In genomic region chr3:48397767-48398681, GRCh38 we compare ENCODE assay signal across 21 cellular contexts. TPM values are rescaled to one million over a fixed set of nuclear protein-coding genes. Genes with fewer than 3 reads are reported as not detected.
A peak's percentile ranks its signal among the peaks of the same experiment; 100 is the strongest.
DNase-seq lines count a peak whose midpoint lies in the region; ATAC-seq, FAIRE-seq and TF ChIP-seq lines count a peak whose summit lies in the region.
"Had no signal": no experiment of that assay in that cellular context is flagged by ENCODE, and none has a peak within 500 bp of the region (broad histone marks: within the 10 kb centered on the region; RNA-seq: fewer than 3 reads in every experiment).

No MANE protein-coding gene starts in this region.

- H3K14ac ChIP-seq in H1 (ENCODE audit: insufficient read length), result no peak overlapping the region

- POLR2A ChIA-PET in H1 (lab: Charles Lee; ENCODE audit: partially characterized antibody), result interaction anchor here (0.7 to 20.2 kb wide), 11 partner anchors 14 to 210 kb away, joined by 3 to 650 read pairs (median 4); partner anchors contain the start of genes PLXNB1 and ZNF589
- POLR2A ChIA-PET in naive thymus-derived CD8-positive, alpha-beta T cell (lab: Charles Lee), result interaction anchor here (0.6 to 1.5 kb wide), 2 partner anchors 151 to 211 kb away, joined by 3 read pairs; partner anchors contain the start of gene UQCRC1

- peaks cover 12% of the 10 kb centered on the region for H3F3A ChIP-seq in GM23248 (ENCODE audit: insufficient read depth)

- H3K36me3 Mint-ChIP-seq in naive thymus-derived CD8-positive, alpha-beta T cell, result no peaks in the 10 kb centered on the region
- H3K36me3 Mint-ChIP-seq: activated naive CD4-positive, alpha-beta T cell treated with anti-CD3 and anti-CD28 coated beads, Interleukin-2, amount 50 U/mL, for 72 hours; brain had no signal

- 0 out of 2 replicates have a peak overlapping the region, but pooled peaks have one; percentile 29 for H2BK15ac ChIP-seq in H1 (ENCODE audit: low read length)

- peak; percentile 1 for DNase-seq in GM19238 (ENCODE audit: insufficient read length, low spot score)
- peak in 1 of 2 experiments; percentile 44 for DNase-seq in H1 (ENCODE audit: low read depth in 1 of 2, low spot score in 2 of 2)
- DNase-seq in GM23248, result no peak
- DNase-seq in naive thymus-derived CD8-positive, alpha-beta T cell, result no peak
- DNase-seq: activated CD4-positive, alpha-beta T cell treated with anti-CD3 and anti-CD28 coated beads for 48 hours; activated T-cell treated with anti-CD3 and anti-CD28 coated beads, Interleukin-2, amount 50 U/mL, for 1 hour; EL; esophagus squamous epithelium; glutamatergic neuron; KBM-7; mesendoderm; NCI-H1092; NCI-H748 treated with DMSO at 0.1 percent for 48 hours had no signal

- H3K4ac ChIP-seq in H1 (replicated peaks; ENCODE audit: insufficient read length, low read depth, low read length), result no peak overlapping the region

- H3K4me2 ChIP-seq in H1 (ENCODE audit: insufficient read depth in 1 of 2, low read depth in 2 of 2, low read length in 2 of 2) (no peak overlapping the region), GM23248 (ENCODE audit: unreplicated experiment) (no peak overlapping the region)
- H3K4me2 ChIP-seq: neural progenitor cell had no signal

- H3K23ac ChIP-seq in H1 (ENCODE audit: insufficient read length), result no peak overlapping the region

- H3K27ac Mint-ChIP-seq in naive thymus-derived CD8-positive, alpha-beta T cell, result peak overlapping the region in 1 of 10 donors; percentile 48
- H3K27ac Mint-ChIP-seq: neural progenitor cell had no signal

- no peaks in the 10 kb centered on the region; the same call in 1 of the 2 replicates for H3K79me1 ChIP-seq in H1 (ENCODE audit: low read depth, low read length)

- H3K9me3 ChIP-seq in H1 (ENCODE audit: insufficient read depth in 2 of 2, low read depth in 1 of 2, low read length in 1 of 2) (no peaks in the 10 kb centered on the region), neutrophil (no peaks in the 10 kb centered on the region), GM23248 (ENCODE audit: low read depth) (no peaks in the 10 kb centered on the region)
- H3K9me3 ChIP-seq: esophagus squamous epithelium had no signal

- no peak overlapping the region for H2BK12ac ChIP-seq in H1 (ENCODE audit: low read depth, low read length)

- TF ChIP-seq CTCF in H1 (IDR thresholded peaks at IDR 0.05; ENCODE audit: control extremely low read depth in 1 of 3, insufficient read depth in 1 of 3, low read depth in 1 of 3, low read length in 3 of 3), result no peak
- TF ChIP-seq CTCF in neutrophil (IDR thresholded peaks at IDR 0.05), result no peak

- H4K5ac ChIP-seq in H1 (ENCODE audit: insufficient read length, low read depth, low read length), result no peak overlapping the region

- peak in 1 of 2 experiments; percentile 23; a peak in 1 of 3 replicates for TF ChIP-seq POLR2A in H1 (IDR thresholded peaks at IDR 0.05; ENCODE audit: control extremely low read depth in 1 of 2, low read depth in 2 of 2, low read length in 2 of 2)

- H3K4me3 ChIP-seq in H1 (ENCODE audit: extremely low read depth in 1 of 4, insufficient read depth in 2 of 4, low read depth in 3 of 4, low read length in 4 of 4) (no peak overlapping the region), neutrophil (ENCODE audit: low read depth in 1 of 2, low read length in 1 of 2) (no peak overlapping the region), GM23248 (no peak overlapping the region)
- H3K4me3 ChIP-seq: esophagus squamous epithelium, neural progenitor cell had no signal

- FAIRE-seq in H1 (lab: Jason Lieb, UNC), result no peak

- H3K18ac ChIP-seq in H1 (ENCODE audit: extremely low read depth, low read length), result no peak overlapping the region

- no peak for ATAC-seq in naive thymus-derived CD8-positive, alpha-beta T cell
- no peak for ATAC-seq in HG03460 (IDR thresholded peaks at IDR 0.05; ENCODE audit: unreplicated experiment)
- ATAC-seq: activated naive CD4-positive, alpha-beta T cell treated with anti-CD3 and anti-CD28 coated beads, Interleukin-2, amount 50 U/mL, for 72 hours; Panc1; sciatic nerve had no signal

- H4K91ac ChIP-seq in H1 (replicated peaks; ENCODE audit: insufficient read length, low read length), result no peak overlapping the region

- no peak overlapping the region for H2BK20ac ChIP-seq in H1 (ENCODE audit: low read length)

- no peak overlapping the region; the same call in none of the 2 replicates for H4K8ac ChIP-seq in H1 (ENCODE audit: extremely low read depth, insufficient read depth, low read length)

- TF ChIP-seq RAD21 in H1 (IDR thresholded peaks at IDR 0.05 in 1 of 2, conservative IDR thresholded peaks at IDR 0.05 in 1 of 2; ENCODE audit: low read depth in 2 of 2, low read length in 2 of 2), result no peak

- peaks cover 7 to 11% (median 8%) of the 10 kb centered on the region in 5 donors for H3K27me3 Mint-ChIP-seq in naive thymus-derived CD8-positive, alpha-beta T cell

- H3K36me3 ChIP-seq in H1 (ENCODE audit: control insufficient read depth in 2 of 4, insufficient read depth in 4 of 4, low read length in 3 of 4), result peaks cover 0 to 4% (median 0%) of the 10 kb centered on the region in 4 experiments; a peak in 2 of 8 replicates
- H3K36me3 ChIP-seq in neutrophil, result no peaks in the 10 kb centered on the region
- no peaks in the 10 kb centered on the region for H3K36me3 ChIP-seq in GM23248 (ENCODE audit: low read depth)
- H3K36me3 ChIP-seq: neural progenitor cell had no signal

- H2BK5ac ChIP-seq in H1 (ENCODE audit: low read depth, low read length), result no peak overlapping the region

- H2BK120ac ChIP-seq in H1 (replicated peaks; ENCODE audit: low read depth, low read length), result no peak overlapping the region

- no peaks in the 10 kb centered on the region for H3K4me1 Mint-ChIP-seq in naive thymus-derived CD8-positive, alpha-beta T cell
- H3K4me1 Mint-ChIP-seq: brain, neural progenitor cell had no signal

- H3K79me2 ChIP-seq in H1 (ENCODE audit: control insufficient read depth in 1 of 2, insufficient read depth in 2 of 2, low read length in 2 of 2) (no peaks in the 10 kb centered on the region), GM23248 (ENCODE audit: insufficient read depth) (no peaks in the 10 kb centered on the region)

- H3K56ac ChIP-seq in H1 (replicated peaks; ENCODE audit: insufficient read length, low read depth, low read length), result no peak overlapping the region

- in situ Hi-C loops in GM23248 (cut with MboI), result no loop called here

- H3K9me3 Mint-ChIP-seq in naive thymus-derived CD8-positive, alpha-beta T cell, result no peaks in the 10 kb centered on the region
- H3K9me3 Mint-ChIP-seq: activated naive CD4-positive, alpha-beta T cell treated with anti-CD3 and anti-CD28 coated beads, Interleukin-2, amount 50 U/mL, for 72 hours; brain; neural progenitor cell had no signal

- H3K4me3 Mint-ChIP-seq in naive thymus-derived CD8-positive, alpha-beta T cell, result no peak overlapping the region
- H3K4me3 Mint-ChIP-seq: brain, neural progenitor cell had no signal

- H2AFZ ChIP-seq in H1 (ENCODE audit: low read length), result no peak overlapping the region
- no peak overlapping the region for H2AFZ ChIP-seq in GM23248
- H2AFZ ChIP-seq: neural progenitor cell had no signal

- H3K23me2 ChIP-seq in H1 (ENCODE audit: low read depth, low read length), result peaks cover 2% of the 10 kb centered on the region; the same call in 1 of the 2 replicates

- 88% methylated on average over 7 of the region's 9 CpGs; no CpG with 5 or more reads in 1 of the 2 experiments for WGBS in H1 (ENCODE audit: extremely low coverage in 1 of 2, insufficient coverage in 1 of 2, insufficient read length in 1 of 2, insufficient replicate concordance in 2 of 2, low coverage in 1 of 2, low lambda C conversion rate in 2 of 2, missing lambda C conversion rate in 1 of 2), 2 experiments
- WGBS in GM23248 (ENCODE audit: low coverage in 1 of 2, low lambda C conversion rate in 2 of 2, missing lambda C conversion rate in 2 of 2), 2 experiments, result 63 to 70% methylated on average over 9 of the region's 9 CpGs

- H4K20me1 ChIP-seq in H1 (replicated peaks in 1 of 2; ENCODE audit: control insufficient read depth in 1 of 2, insufficient read depth in 2 of 2, low read length in 2 of 2), result peaks cover 2 to 6% of the 10 kb centered on the region in 2 experiments
- no peaks in the 10 kb centered on the region for H4K20me1 ChIP-seq in GM23248 (ENCODE audit: insufficient read depth)

- CTCF ChIA-PET in H1 (lab: Charles Lee; ENCODE audit: partially characterized antibody), result interaction anchor here (0.8 to 9.2 kb wide), 8 partner anchors 10 to 203 kb away, joined by 3 to 220 read pairs (median 36); partner anchors contain the start of gene PLXNB1

- no peaks in the 10 kb centered on the region for H3K9me2 ChIP-seq in GM23248 (ENCODE audit: insufficient read depth)

- H3K4me1 ChIP-seq in H1 (replicated peaks in 1 of 4; ENCODE audit: control insufficient read depth in 3 of 4, insufficient read depth in 4 of 4, low read length in 3 of 4) (peaks cover 0 to 7% (median 4%) of the 10 kb centered on the region in 4 experiments; a peak in 3 of 7 replicates), neutrophil (ENCODE audit: control insufficient read depth in 1 of 2, insufficient read depth in 1 of 2, low read depth in 1 of 2, low read length in 1 of 2) (peaks cover 37 to 43% of the 10 kb centered on the region in 2 experiments), GM23248 (ENCODE audit: insufficient read depth) (peaks cover 12% of the 10 kb centered on the region)
- H3K4me1 ChIP-seq: neural progenitor cell had no signal

- no peak for TF ChIP-seq EP300 in H1 (IDR thresholded peaks at IDR 0.05; ENCODE audit: borderline replicate concordance in 1 of 2, low read depth in 2 of 2, low read length in 2 of 2)

- H3K27ac ChIP-seq in H1 (ENCODE audit: low read depth, low read length) (no peak overlapping the region), neutrophil (peak overlapping the region; percentile 66), GM23248 (no peak overlapping the region)
- H3K27ac ChIP-seq: neural progenitor cell had no signal

- no peaks in the 10 kb centered on the region for H3K27me3 ChIP-seq in H1 (replicated peaks in 1 of 4; ENCODE audit: control insufficient read depth in 3 of 4, extremely low read depth in 1 of 4, insufficient read depth in 3 of 4, low read length in 3 of 4)
- no peaks in the 10 kb centered on the region for H3K27me3 ChIP-seq in neutrophil
- H3K27me3 ChIP-seq in GM23248 (replicated peaks; ENCODE audit: insufficient read depth), result peaks cover 10% of the 10 kb centered on the region
- H3K27me3 ChIP-seq: neural progenitor cell had no signal

- H2AK5ac ChIP-seq in H1 (ENCODE audit: low read depth, low read length), result 0 out of 2 replicates have a peak overlapping the region, but pooled peaks have one; percentile 53

- H3K9ac ChIP-seq in H1 (replicated peaks in 1 of 4; ENCODE audit: extremely low read depth in 1 of 4, low read depth in 3 of 4, low read length in 3 of 4), result no peak overlapping the region
- no peak overlapping the region for H3K9ac ChIP-seq in GM23248
- H3K9ac ChIP-seq: neural progenitor cell had no signal

RNA-seq across cellular contexts. Expression of gene FBXW12, which starts 26.0 kb away (rescaled TPM):
- total RNA-seq in H1 (2021; fragmentation: NEBNext Ultra II Directional; extraction: Animal tissue kit (Norgen Biotek cat#: 25700)), result 0.35 TPM in 1 of 2 replicates, not detected in the other
- 0.41 and 0.85 TPM in 2 replicates for polyA plus RNA-seq in H1 (2011; rRNA removed)
- 0.44 TPM for polyA plus RNA-seq in H1 (2011; cell fraction: cytosol; rRNA removed)
- polyA plus RNA-seq in H1 (2011; cell fraction: nucleus; rRNA removed), result 1.3 TPM
- polyA plus RNA-seq in H1 (2012, experiment 1 of 2), result 0.48 to 0.88 TPM (median 0.68 TPM) in 4 replicates
- polyA plus RNA-seq in H1 (2012, experiment 2 of 2), result not detected
- polyA plus RNA-seq in H1 (2013, experiment 1 of 2), result 0.22 TPM
- polyA plus RNA-seq in H1 (2013, experiment 2 of 2), result 0.15 TPM
- polyA minus RNA-seq in H1 (2011; rRNA and poly(A)+ RNA removed), result 2.1 and 2.2 TPM in 2 replicates
- polyA minus RNA-seq in H1 (2011; cell fraction: cytosol; rRNA and poly(A)+ RNA removed), result not detected
- polyA minus RNA-seq in H1 (2011; cell fraction: nucleus; rRNA and poly(A)+ RNA removed), result 1.9 TPM
- total RNA-seq in GM23248 (2014; rRNA removed; shearing (Covaris generic)), result not detected in 2 replicates
- polyA plus RNA-seq in GM23248 (2016; fragmentation: Nextera tagmentation; extraction: Ambion mirVana), result not detected in 2 replicates
- total RNA-seq in naive thymus-derived CD8-positive, alpha-beta T cell, result not detected
- not detected for polyA plus RNA-seq in naive thymus-derived CD8-positive, alpha-beta T cell
- total RNA-seq: activated naive CD4-positive, alpha-beta T cell treated with anti-CD3 and anti-CD28 coated beads, Interleukin-2, amount 50 U/mL, for 72 hours; dermis microvascular lymphatic vessel endothelial cell; esophagus squamous epithelium had no signal

RNA-seq across cellular contexts. Expression of gene PLXNB1, which starts 31.9 kb away (rescaled TPM):
- total RNA-seq in H1 (2021; fragmentation: NEBNext Ultra II Directional; extraction: Animal tissue kit (Norgen Biotek cat#: 25700)), result 114 and 115 TPM in 2 replicates
- polyA plus RNA-seq in H1 (2011; rRNA removed), result 109 and 149 TPM in 2 replicates
- 117 TPM for polyA plus RNA-seq in H1 (2011; cell fraction: cytosol; rRNA removed)
- 1,123 TPM for polyA plus RNA-seq in H1 (2011; cell fraction: nucleus; rRNA removed)
- 136 to 155 TPM (median 141 TPM) in 4 replicates for polyA plus RNA-seq in H1 (2012, experiment 1 of 2)
- 102 TPM for polyA plus RNA-seq in H1 (2012, experiment 2 of 2)
- polyA plus RNA-seq in H1 (2013, experiment 1 of 2), result 102 TPM
- polyA plus RNA-seq in H1 (2013, experiment 2 of 2), result 83.3 TPM
- 82.5 and 154 TPM in 2 replicates for polyA minus RNA-seq in H1 (2011; rRNA and poly(A)+ RNA removed)
- 100 TPM for polyA minus RNA-seq in H1 (2011; cell fraction: cytosol; rRNA and poly(A)+ RNA removed)
- 265 TPM for polyA minus RNA-seq in H1 (2011; cell fraction: nucleus; rRNA and poly(A)+ RNA removed)
- 5.5 and 8.0 TPM in 2 replicates for total RNA-seq in GM23248 (2014; rRNA removed; shearing (Covaris generic))
- polyA plus RNA-seq in GM23248 (2016; fragmentation: Nextera tagmentation; extraction: Ambion mirVana), result 3.3 and 4.9 TPM in 2 replicates
- 1 to 10 TPM; 2.0 to 3.2 TPM for total RNA-seq in naive thymus-derived CD8-positive, alpha-beta T cell
- not detected for polyA plus RNA-seq in naive thymus-derived CD8-positive, alpha-beta T cell

RNA-seq across cellular contexts. Expression of gene CCDC51, which starts 41.9 kb away (rescaled TPM):
- total RNA-seq in H1 (2021; fragmentation: NEBNext Ultra II Directional; extraction: Animal tissue kit (Norgen Biotek cat#: 25700)), result 20.3 and 21.3 TPM in 2 replicates
- polyA plus RNA-seq in H1 (2011; rRNA removed), result 19.7 and 21.4 TPM in 2 replicates
- polyA plus RNA-seq in H1 (2011; cell fraction: cytosol; rRNA removed), result 26.3 TPM
- polyA plus RNA-seq in H1 (2011; cell fraction: nucleus; rRNA removed), result 18.4 TPM
- 24.1 to 30.2 TPM (median 28.9 TPM) in 4 replicates for polyA plus RNA-seq in H1 (2012, experiment 1 of 2)
- polyA plus RNA-seq in H1 (2012, experiment 2 of 2), result 17.1 TPM
- polyA plus RNA-seq in H1 (2013, experiment 1 of 2), result 16.7 TPM
- polyA plus RNA-seq in H1 (2013, experiment 2 of 2), result 16.9 TPM
- 17.1 and 17.4 TPM in 2 replicates for polyA minus RNA-seq in H1 (2011; rRNA and poly(A)+ RNA removed)
- 7.3 TPM for polyA minus RNA-seq in H1 (2011; cell fraction: cytosol; rRNA and poly(A)+ RNA removed)
- 7.7 TPM for polyA minus RNA-seq in H1 (2011; cell fraction: nucleus; rRNA and poly(A)+ RNA removed)
- 10.1 and 10.6 TPM in 2 replicates for total RNA-seq in GM23248 (2014; rRNA removed; shearing (Covaris generic))
- polyA plus RNA-seq in GM23248 (2016; fragmentation: Nextera tagmentation; extraction: Ambion mirVana), result 14.0 and 14.9 TPM in 2 replicates
- total RNA-seq in naive thymus-derived CD8-positive, alpha-beta T cell, result 1 to 10 TPM; 4.6 to 4.7 TPM
- polyA plus RNA-seq in naive thymus-derived CD8-positive, alpha-beta T cell, result 10 to 100 TPM in 2 of 3 donors, 1 to 10 TPM in 1; 8.6 to 12.9 (median 11.8) TPM

RNA-seq across cellular contexts. Expression of gene TMA7, which starts 42.0 kb away (rescaled TPM):
- total RNA-seq in H1 (2021; fragmentation: NEBNext Ultra II Directional; extraction: Animal tissue kit (Norgen Biotek cat#: 25700)), result 305 and 322 TPM in 2 replicates
- polyA plus RNA-seq in H1 (2011; rRNA removed) (83.3 and 138 TPM in 2 replicates), GM23248 (2016; fragmentation: Nextera tagmentation; extraction: Ambion mirVana) (535 and 552 TPM in 2 replicates)
- 282 TPM for polyA plus RNA-seq in H1 (2011; cell fraction: cytosol; rRNA removed)
- 36.5 TPM for polyA plus RNA-seq in H1 (2011; cell fraction: nucleus; rRNA removed)
- 470 to 570 TPM (median 490 TPM) in 4 replicates for polyA plus RNA-seq in H1 (2012, experiment 1 of 2)
- polyA plus RNA-seq in H1 (2012, experiment 2 of 2), result 141 TPM
- 965 TPM for polyA plus RNA-seq in H1 (2013, experiment 1 of 2)
- polyA plus RNA-seq in H1 (2013, experiment 2 of 2), result 959 TPM
- 8.2 and 9.6 TPM in 2 replicates for polyA minus RNA-seq in H1 (2011; rRNA and poly(A)+ RNA removed)
- polyA minus RNA-seq in H1 (2011; cell fraction: cytosol; rRNA and poly(A)+ RNA removed), result 42.3 TPM
- 34.3 TPM for polyA minus RNA-seq in H1 (2011; cell fraction: nucleus; rRNA and poly(A)+ RNA removed)
- total RNA-seq in GM23248 (2014; rRNA removed; shearing (Covaris generic)), result 150 and 244 TPM in 2 replicates
- 100 to 1,000 TPM; 274 to 291 TPM for total RNA-seq in naive thymus-derived CD8-positive, alpha-beta T cell
- polyA plus RNA-seq in naive thymus-derived CD8-positive, alpha-beta T cell, result 100 to 1,000 TPM; 714 to 931 (median 847) TPM

RNA-seq across cellular contexts. Expression of gene ATRIP, which starts 48.5 kb away (rescaled TPM):
- 16.7 and 20.2 TPM in 2 replicates for total RNA-seq in H1 (2021; fragmentation: NEBNext Ultra II Directional; extraction: Animal tissue kit (Norgen Biotek cat#: 25700))
- polyA plus RNA-seq in H1 (2011; rRNA removed) (16.6 and 18.5 TPM in 2 replicates), GM23248 (2016; fragmentation: Nextera tagmentation; extraction: Ambion mirVana) (4.2 and 4.6 TPM in 2 replicates)
- polyA plus RNA-seq in H1 (2011; cell fraction: cytosol; rRNA removed), result 15.0 TPM
- polyA plus RNA-seq in H1 (2011; cell fraction: nucleus; rRNA removed), result 36.5 TPM
- polyA plus RNA-seq in H1 (2012, experiment 1 of 2), result 12.7 to 14.1 TPM (median 13.8 TPM) in 4 replicates
- polyA plus RNA-seq in H1 (2012, experiment 2 of 2), result 11.0 TPM
- 14.8 TPM for polyA plus RNA-seq in H1 (2013, experiment 1 of 2)
- 12.6 TPM for polyA plus RNA-seq in H1 (2013, experiment 2 of 2)
- 28.6 and 29.3 TPM in 2 replicates for polyA minus RNA-seq in H1 (2011; rRNA and poly(A)+ RNA removed)
- polyA minus RNA-seq in H1 (2011; cell fraction: cytosol; rRNA and poly(A)+ RNA removed), result 10.1 TPM
- polyA minus RNA-seq in H1 (2011; cell fraction: nucleus; rRNA and poly(A)+ RNA removed), result 25.2 TPM
- 8.4 and 9.5 TPM in 2 replicates for total RNA-seq in GM23248 (2014; rRNA removed; shearing (Covaris generic))
- 10 to 100 TPM; 13.2 to 13.5 TPM for total RNA-seq in naive thymus-derived CD8-positive, alpha-beta T cell
- polyA plus RNA-seq in naive thymus-derived CD8-positive, alpha-beta T cell, result 10 to 100 TPM in 2 of 3 donors, 1 to 10 TPM in 1; 8.9 to 17.5 (median 13.1) TPM

Comparison
In these comparisons a context has a peak if more than half of its experiments do, and no peak if none do; other contexts are left out.
1. RNA of gene PLXNB1, which starts 31.9 kb away (total RNA-seq): 114 to 115 TPM in H1; 5.5 to 8.0 TPM in GM23248 and 2.0 to 3.2 TPM in naive thymus-derived CD8-positive, alpha-beta T cell; every median in the first group is over 10 times any median in the second.